25 cellular contexts compared by ENCODE assay signal in genomic region chr12:98438826-98439225, GRCh38.
DNase-seq lines count a peak whose midpoint lies in the region; ATAC-seq and TF ChIP-seq lines count a peak whose summit lies in the region.
"Had no signal": no experiment of that assay in that cellular context is flagged by ENCODE, and none has a peak within 500 bp of the region (broad histone marks: within the 10 kb centered on the region; RNA-seq: fewer than 3 reads in every experiment).

No MANE protein-coding gene starts in this region.

- intact Hi-C loops in A673 (cut with micrococcal nuclease; ENCODE audit: unreplicated experiment) (loop anchor here (2.0 to 5.0 kb wide), 2 partner anchors 63 to 76 kb away; partner anchors contain the start of gene TMPO), ovary (cut with DNase I) (no loop called here)

- ATAC-seq in lung (ENCODE audit: insufficient read depth, low FRiP score), result no peak
- no peak for ATAC-seq in GM21381 (IDR thresholded peaks at IDR 0.05; ENCODE audit: unreplicated experiment)
- ATAC-seq: activated T-cell treated with anti-CD3 and anti-CD28 coated beads, Interleukin-2, amount 50 U/mL, for 72 hours; stimulated activated naive CD8-positive, alpha-beta T cell treated with anti-CD3 and anti-CD28 coated beads, Interleukin-15, amount 100 ng/mL, for 72 hours had no signal

- H3K27ac Mint-ChIP-seq in endodermal cell, result no peak overlapping the region
- H3K27ac Mint-ChIP-seq: activated naive CD4-positive, alpha-beta T cell treated with anti-CD3 and anti-CD28 coated beads, Interleukin-2, amount 10 ng/mL, durations not matched to agents 7 days and 5 days; activated T-cell treated with anti-CD3 and anti-CD28 coated beads, Interleukin-2, amount 50 U/mL, for 72 hours; stimulated activated naive CD8-positive, alpha-beta T cell treated with anti-CD3 and anti-CD28 coated beads, Interleukin-15, amount 100 ng/mL, for 72 hours had no signal

- no peak overlapping the region for H3K4me3 ChIP-seq in A673 (ENCODE audit: low read depth, low read length, poor library complexity, severe bottlenecking)
- no peak overlapping the region for H3K4me3 ChIP-seq in endodermal cell (ENCODE audit: low read length)
- H3K4me3 ChIP-seq in lung, result no peak overlapping the region
- H3K4me3 ChIP-seq in ovary, result no peak overlapping the region
- H3K4me3 ChIP-seq: ascending aorta, mucosa of descending colon, psoas muscle had no signal

- H3K9me3 Mint-ChIP-seq in endodermal cell, result peaks cover 13% of the 10 kb centered on the region
- H3K9me3 Mint-ChIP-seq: activated naive CD4-positive, alpha-beta T cell treated with anti-CD3 and anti-CD28 coated beads, Interleukin-2, amount 10 ng/mL, durations not matched to agents 7 days and 5 days; activated T-cell treated with anti-CD3 and anti-CD28 coated beads, Interleukin-2, amount 50 U/mL, for 72 hours had no signal

- H3K9me3 ChIP-seq in A673 (ENCODE audit: low read depth, low read length, poor library complexity, severe bottlenecking) (peaks cover 15% of the 10 kb centered on the region), endodermal cell (ENCODE audit: control insufficient read depth, low read length) (peaks cover 8% of the 10 kb centered on the region), lung (ENCODE audit: control insufficient read depth in 2 of 2, insufficient read depth in 1 of 2, low read length in 1 of 2) (peaks cover 0 to 5% of the 10 kb centered on the region in 2 donors), ovary (no peaks in the 10 kb centered on the region)
- H3K9me3 ChIP-seq: mucosa of descending colon had no signal

- no peak for TF ChIP-seq EP300 in ovary (IDR thresholded peaks at IDR 0.05)

- CTCF ChIA-PET in A673 (lab: Charles Lee), result interaction anchor here (0.6 to 1.2 kb wide), 2 partner anchors 13 to 36 kb away, joined by 3 read pairs; no protein-coding TSS in a partner anchor

- H3K27me3 ChIP-seq in A673 (replicated peaks; ENCODE audit: insufficient read depth, low read depth, low read length, poor library complexity) (no peaks in the 10 kb centered on the region), endodermal cell (ENCODE audit: control insufficient read depth, insufficient read depth, low read length, poor library complexity, severe bottlenecking) (no peaks in the 10 kb centered on the region), lung (ENCODE audit: control insufficient read depth, insufficient read depth) (no peaks in the 10 kb centered on the region), ovary (no peaks in the 10 kb centered on the region)
- H3K27me3 ChIP-seq: ascending aorta had no signal

- POLR2A ChIA-PET in A673 (lab: Charles Lee; ENCODE audit: low non-redundant PET), result interaction anchor here (0.5 to 0.6 kb wide), 2 partner anchors 8 to 88 kb away, joined by 3 to 6 read pairs; no protein-coding TSS in a partner anchor

- H3K4me1 ChIP-seq in A673 (ENCODE audit: insufficient read depth, low read length, poor library complexity, severe bottlenecking), result peaks cover 16% of the 10 kb centered on the region
- H3K4me1 ChIP-seq in endodermal cell (ENCODE audit: control insufficient read depth, insufficient read depth, low read length), result no peaks in the 10 kb centered on the region
- H3K4me1 ChIP-seq in lung (ENCODE audit: control insufficient read depth in 2 of 2, insufficient read depth in 2 of 2, low read length in 2 of 2), result peaks cover 4 to 7% of the 10 kb centered on the region in 2 donors
- peaks cover 6% of the 10 kb centered on the region for H3K4me1 ChIP-seq in ovary (ENCODE audit: insufficient read depth)
- H3K4me1 ChIP-seq: ascending aorta had no signal

- H3K4me1 Mint-ChIP-seq in endodermal cell, result peaks cover 10% of the 10 kb centered on the region
- H3K4me1 Mint-ChIP-seq: activated naive CD4-positive, alpha-beta T cell treated with anti-CD3 and anti-CD28 coated beads, Interleukin-2, amount 10 ng/mL, durations not matched to agents 7 days and 5 days; stimulated activated naive CD8-positive, alpha-beta T cell treated with anti-CD3 and anti-CD28 coated beads, Interleukin-15, amount 100 ng/mL, for 72 hours had no signal

- H3K4me3 Mint-ChIP-seq in endodermal cell, result no peak overlapping the region
- H3K4me3 Mint-ChIP-seq: activated naive CD4-positive, alpha-beta T cell treated with anti-CD3 and anti-CD28 coated beads, Interleukin-2, amount 10 ng/mL, durations not matched to agents 7 days and 5 days; activated T-cell treated with anti-CD3 and anti-CD28 coated beads, Interleukin-2, amount 50 U/mL, for 72 hours; stimulated activated naive CD8-positive, alpha-beta T cell treated with anti-CD3 and anti-CD28 coated beads, Interleukin-15, amount 100 ng/mL, for 72 hours had no signal

- H3K9ac ChIP-seq in endodermal cell (ENCODE audit: extremely low read depth, low read length, poor library complexity, severe bottlenecking), result no peak overlapping the region

- H3K36me3 ChIP-seq in A673 (ENCODE audit: insufficient read depth, low read length, poor library complexity, severe bottlenecking) (no peaks in the 10 kb centered on the region), endodermal cell (ENCODE audit: control insufficient read depth, insufficient read depth, low read length) (no peaks in the 10 kb centered on the region), lung (ENCODE audit: control insufficient read depth in 2 of 2, insufficient read depth in 2 of 2, low read length in 2 of 2) (no peaks in the 10 kb centered on the region), ovary (no peaks in the 10 kb centered on the region)
- H3K36me3 ChIP-seq: ascending aorta had no signal

- H3K27me3 Mint-ChIP-seq in endodermal cell (ENCODE audit: insufficient read depth), result peaks cover 2% of the 10 kb centered on the region

- no TSS peak for BruUV-seq in A673 (replicated peaks; lab: Mats Ljungman, UMichigan)

- no peak for TF ChIP-seq POLR2A in ovary (IDR thresholded peaks at IDR 0.05)

- peak; percentile 53 for DNase-seq in A673 (ENCODE audit: low spot score)
- peak; percentile 69 for DNase-seq in NCI-H2171 treated with DMSO at 0.1 percent for 48 hours (lab: John Stamatoyannopoulos, UW)
- DNase-seq in endodermal cell, result peak; percentile 45
- no peak for DNase-seq in lung (ENCODE audit: low spot score)
- DNase-seq in ovary, result no peak
- DNase-seq in DMS79 (lab: John Stamatoyannopoulos, UW), result no peak
- DNase-seq in NCI-H1417 treated with DMSO at 0.1 percent for 48 hours (lab: John Stamatoyannopoulos, UW), result no peak
- DNase-seq: ACHN; activated CD4-positive, CD25-positive, alpha-beta regulatory T cell treated with anti-CD3 and anti-CD28 coated beads, Interleukin-2, amount 50 U/mL, for 72 hours; activated CD8-positive, alpha-beta memory T cell treated with anti-CD3 and anti-CD28 coated beads for 24 hours; activated naive CD4-positive, alpha-beta T cell treated with anti-CD3 and anti-CD28 coated beads, Interleukin-2, amount 10 ng/mL, durations not matched to agents 7 days and 5 days; activated T-cell treated with anti-CD3 and anti-CD28 coated beads, Interleukin-2, amount 50 U/mL, for 72 hours; effector memory CD4-positive, alpha-beta T cell; GDM1; glutamatergic neuron; left cardiac atrium; MM.1S; mucosa of descending colon; NCI-H1930; NCI-H446 treated with DMSO at 0.1 percent for 48 hours; psoas muscle; stimulated activated CD4-positive, alpha-beta T cell treated with anti-CD3 and anti-CD28 coated beads, Interleukin-4, amount 100 ng/mL, for 4 hours; stimulated activated naive CD8-positive, alpha-beta T cell treated with anti-CD3 and anti-CD28 coated beads, Interleukin-15, amount 100 ng/mL, for 72 hours had no signal

- H3K27ac ChIP-seq in A673 (ENCODE audit: low read depth, low read length, poor library complexity, severe bottlenecking) (peak overlapping the region; percentile 88), endodermal cell (ENCODE audit: low read depth, low read length) (no peak overlapping the region), lung (ENCODE audit: low read depth in 1 of 2, low read length in 1 of 2) (peak overlapping the region; percentile 26 to 73), ovary (no peak overlapping the region)

- TF ChIP-seq CTCF in A673 (conservative IDR thresholded peaks at IDR 0.05; ENCODE audit: low read depth, low read length) (no peak), endodermal cell (conservative IDR thresholded peaks at IDR 0.05) (no peak), lung (IDR thresholded peaks at IDR 0.05; ENCODE audit: control extremely low read depth, extremely low read depth) (no peak), ovary (IDR thresholded peaks at IDR 0.05) (no peak)

- no peaks in the 10 kb centered on the region for H3K36me3 Mint-ChIP-seq in endodermal cell (ENCODE audit: low read depth)
- H3K36me3 Mint-ChIP-seq: activated naive CD4-positive, alpha-beta T cell treated with anti-CD3 and anti-CD28 coated beads, Interleukin-2, amount 10 ng/mL, durations not matched to agents 7 days and 5 days had no signal

Comparison
In these comparisons a context has a peak if more than half of its experiments do, and no peak if none do; other contexts are left out.
1. DNase-seq: peak in A673 (single experiment), NCI-H2171 treated with DMSO at 0.1 percent for 48 hours (single experiment) and endodermal cell (single experiment); none in lung (single experiment), ovary (0 of 5), DMS79 (single experiment) and NCI-H1417 treated with DMSO at 0.1 percent for 48 hours (single experiment).
2. H3K27ac ChIP-seq: peak in A673 (single experiment) and lung (2 of 2); none in endodermal cell (single experiment) and ovary (0 of 2).